ENCODE assay signal across 24 cellular contexts in the genomic region with DNA sequence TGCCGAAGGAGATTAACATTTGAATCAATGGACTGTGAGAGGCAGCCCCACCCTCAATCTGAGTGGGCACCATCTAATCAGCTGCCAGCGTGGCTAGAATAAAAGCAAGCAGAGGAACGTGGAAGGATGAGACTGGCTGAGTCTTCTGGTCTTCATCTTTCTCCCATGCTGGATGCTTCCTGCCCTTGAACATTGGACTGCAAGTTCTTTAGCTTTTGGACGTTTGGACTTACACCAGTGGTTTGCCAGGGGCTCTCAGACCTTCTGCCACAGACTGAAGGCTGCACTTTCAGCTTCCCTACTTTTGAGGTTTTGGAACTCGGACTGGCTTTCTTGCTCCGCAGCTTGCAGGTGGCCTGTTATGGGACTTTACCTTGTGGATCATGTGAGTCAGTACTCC.
"Had no signal": no experiment of that assay in that cellular context is flagged by ENCODE, and none has a peak within 500 bp of the region (broad histone marks: within the 10 kb centered on the region; RNA-seq: fewer than 3 reads in every experiment).

No MANE protein-coding gene starts in this region.

- H3K4me3 Mint-ChIP-seq: activated CD4-positive, alpha-beta memory T cell treated with anti-CD3 and anti-CD28 coated beads for 36 hours; activated naive CD4-positive, alpha-beta T cell treated with anti-CD3 and anti-CD28 coated beads, Interleukin-2, amount 50 U/mL, for 24 hours; activated T-helper 1 cell treated with anti-CD3 and anti-CD28 coated beads, Interleukin-12 subunit alpha, Interleukin-12 subunit beta, Interleukin-2, Interleukin-4 antibody, amounts not matched to agents 30 ng/mL and 10 ng/mL and 1 ng/mL, durations not matched to agents 14 hours and 24 hours and 36 hours; brain; dendritic cell treated with granulocyte-macrophage colony-stimulating factor and Interleukin-4, amounts not matched to agents 40 ng/mL and 50 ng/mL, for 4 days; naive thymus-derived CD4-positive, alpha-beta T cell; neural crest cell; stimulated activated naive B cell treated with anti-CD40 and anti-IgM and Interleukin-4, amounts not matched to agents 10 μg/mL and 1 μg/mL and 100 μg/mL, for 72 hours; type B pancreatic cell had no signal

- DNase-seq: activated CD4-positive, alpha-beta memory T cell treated with anti-CD3 and anti-CD28 coated beads for 36 hours; activated CD4-positive, alpha-beta T cell treated with anti-CD3 and anti-CD28 coated beads for 4 hours; activated CD4-positive, CD25-positive, alpha-beta regulatory T cell; activated gamma-delta T cell; activated T-cell treated with anti-CD3 and anti-CD28 coated beads for 4 hours; aorta; effector CD8-positive, alpha-beta T cell; erythroblast; foreskin fibroblast; heart right ventricle; lower lobe of right lung; naive thymus-derived CD4-positive, alpha-beta T cell; retina; sigmoid colon; stimulated activated CD4-positive, alpha-beta T cell treated with anti-CD3 and anti-CD28 coated beads, Interleukin-2, amount 100 ng/mL, for 48 hours; stimulated activated CD8-positive, alpha-beta memory T cell treated with anti-CD3 and anti-CD28 coated beads, Interleukin-4, amount 100 ng/mL, for 48 hours; stimulated activated naive B cell treated with anti-CD40 and anti-IgM and Interleukin-4, amounts not matched to agents 10 μg/mL and 1 μg/mL and 100 μg/mL, for 72 hours had no signal

- H3K9me3 Mint-ChIP-seq: activated naive CD4-positive, alpha-beta T cell treated with anti-CD3 and anti-CD28 coated beads, Interleukin-2, amount 50 U/mL, for 24 hours; type B pancreatic cell had no signal

- H3K27me3 Mint-ChIP-seq: activated CD4-positive, alpha-beta memory T cell treated with anti-CD3 and anti-CD28 coated beads for 36 hours; activated naive CD4-positive, alpha-beta T cell treated with anti-CD3 and anti-CD28 coated beads, Interleukin-2, amount 50 U/mL, for 24 hours; dendritic cell treated with granulocyte-macrophage colony-stimulating factor and Interleukin-4, amounts not matched to agents 40 ng/mL and 50 ng/mL, for 4 days; naive thymus-derived CD4-positive, alpha-beta T cell; stimulated activated naive B cell treated with anti-CD40 and anti-IgM and Interleukin-4, amounts not matched to agents 10 μg/mL and 1 μg/mL and 100 μg/mL, for 72 hours; type B pancreatic cell had no signal

- H3K27ac Mint-ChIP-seq: activated CD4-positive, alpha-beta memory T cell treated with anti-CD3 and anti-CD28 coated beads for 36 hours; activated naive CD4-positive, alpha-beta T cell treated with anti-CD3 and anti-CD28 coated beads, Interleukin-2, amount 50 U/mL, for 24 hours; activated T-helper 1 cell treated with anti-CD3 and anti-CD28 coated beads, Interleukin-12 subunit alpha, Interleukin-12 subunit beta, Interleukin-2, Interleukin-4 antibody, amounts not matched to agents 30 ng/mL and 10 ng/mL and 1 ng/mL, durations not matched to agents 14 hours and 24 hours and 36 hours; brain; dendritic cell treated with granulocyte-macrophage colony-stimulating factor and Interleukin-4, amounts not matched to agents 40 ng/mL and 50 ng/mL, for 4 days; naive thymus-derived CD4-positive, alpha-beta T cell; stimulated activated naive B cell treated with anti-CD40 and anti-IgM and Interleukin-4, amounts not matched to agents 10 μg/mL and 1 μg/mL and 100 μg/mL, for 72 hours; type B pancreatic cell had no signal

- ATAC-seq: heart right ventricle; left lobe of liver; lower lobe of right lung; naive thymus-derived CD4-positive, alpha-beta T cell; stimulated activated naive B cell treated with anti-CD40 and anti-IgM and Interleukin-4, amounts not matched to agents 10 μg/mL and 1 μg/mL and 100 μg/mL, for 72 hours had no signal
